In the genomic region with DNA sequence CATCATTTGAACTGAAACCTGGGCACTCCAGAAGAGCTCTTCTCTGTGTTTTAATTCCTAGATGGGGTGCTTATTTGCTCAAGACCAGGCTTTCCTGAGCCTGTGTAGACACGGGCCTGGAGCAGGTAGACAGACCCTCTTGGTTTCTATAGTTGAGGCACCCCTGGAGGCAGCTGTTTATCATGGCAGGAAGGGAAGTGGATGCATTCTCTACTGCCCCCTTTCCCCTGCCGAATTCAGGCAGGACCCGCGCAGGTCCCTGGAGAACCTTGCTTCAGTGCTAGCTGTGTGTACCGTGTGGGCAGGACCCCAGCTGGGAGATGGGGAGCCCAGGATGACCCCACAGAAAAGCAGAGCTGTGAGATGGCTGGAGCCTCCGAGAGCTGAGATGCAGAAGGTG, we compare ENCODE assay signal across 1 cellular context.
TF ChIP-seq lines count a peak whose summit lies in the region.

No MANE protein-coding gene starts in this region.

TF ChIP-seq in WTC11, 78 proteins besides CTCF, POLR2A, EP300 and RAD21 (continued from another document):
- TF ChIP-seq, protein P1, sequence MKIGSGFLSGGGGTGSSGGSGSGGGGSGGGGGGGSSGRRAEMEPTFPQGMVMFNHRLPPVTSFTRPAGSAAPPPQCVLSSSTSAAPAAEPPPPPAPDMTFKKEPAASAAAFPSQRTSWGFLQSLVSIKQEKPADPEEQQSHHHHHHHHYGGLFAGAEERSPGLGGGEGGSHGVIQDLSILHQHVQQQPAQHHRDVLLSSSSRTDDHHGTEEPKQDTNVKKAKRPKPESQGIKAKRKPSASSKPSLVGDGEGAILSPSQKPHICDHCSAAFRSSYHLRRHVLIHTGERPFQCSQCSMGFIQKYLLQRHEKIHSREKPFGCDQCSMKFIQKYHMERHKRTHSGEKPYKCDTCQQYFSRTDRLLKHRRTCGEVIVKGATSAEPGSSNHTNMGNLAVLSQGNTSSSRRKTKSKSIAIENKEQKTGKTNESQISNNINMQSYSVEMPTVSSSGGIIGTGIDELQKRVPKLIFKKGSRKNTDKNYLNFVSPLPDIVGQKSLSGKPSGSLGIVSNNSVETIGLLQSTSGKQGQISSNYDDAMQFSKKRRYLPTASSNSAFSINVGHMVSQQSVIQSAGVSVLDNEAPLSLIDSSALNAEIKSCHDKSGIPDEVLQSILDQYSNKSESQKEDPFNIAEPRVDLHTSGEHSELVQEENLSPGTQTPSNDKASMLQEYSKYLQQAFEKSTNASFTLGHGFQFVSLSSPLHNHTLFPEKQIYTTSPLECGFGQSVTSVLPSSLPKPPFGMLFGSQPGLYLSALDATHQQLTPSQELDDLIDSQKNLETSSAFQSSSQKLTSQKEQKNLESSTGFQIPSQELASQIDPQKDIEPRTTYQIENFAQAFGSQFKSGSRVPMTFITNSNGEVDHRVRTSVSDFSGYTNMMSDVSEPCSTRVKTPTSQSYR (CRISPR knock-in tag; IDR thresholded peaks at IDR 0.05): no peak
- TF ChIP-seq FOXK1 (CRISPR knock-in tag; IDR thresholded peaks at IDR 0.05) (no peak), NFYB (CRISPR knock-in tag; conservative IDR thresholded peaks at IDR 0.05; ENCODE audit: low read depth) (no peak)
- TF ChIP-seq, protein P2, sequence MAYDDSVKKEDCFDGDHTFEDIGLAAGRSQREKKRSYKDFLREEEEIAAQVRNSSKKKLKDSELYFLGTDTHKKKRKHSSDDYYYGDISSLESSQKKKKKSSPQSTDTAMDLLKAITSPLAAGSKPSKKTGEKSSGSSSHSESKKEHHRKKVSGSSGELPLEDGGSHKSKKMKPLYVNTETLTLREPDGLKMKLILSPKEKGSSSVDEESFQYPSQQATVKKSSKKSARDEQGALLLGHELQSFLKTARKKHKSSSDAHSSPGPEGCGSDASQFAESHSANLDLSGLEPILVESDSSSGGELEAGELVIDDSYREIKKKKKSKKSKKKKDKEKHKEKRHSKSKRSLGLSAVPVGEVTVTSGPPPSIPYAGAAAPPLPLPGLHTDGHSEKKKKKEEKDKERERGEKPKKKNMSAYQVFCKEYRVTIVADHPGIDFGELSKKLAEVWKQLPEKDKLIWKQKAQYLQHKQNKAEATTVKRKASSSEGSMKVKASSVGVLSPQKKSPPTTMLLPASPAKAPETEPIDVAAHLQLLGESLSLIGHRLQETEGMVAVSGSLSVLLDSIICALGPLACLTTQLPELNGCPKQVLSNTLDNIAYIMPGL (CRISPR knock-in tag; IDR thresholded peaks at IDR 0.05): no peak
- TF ChIP-seq, protein P3, sequence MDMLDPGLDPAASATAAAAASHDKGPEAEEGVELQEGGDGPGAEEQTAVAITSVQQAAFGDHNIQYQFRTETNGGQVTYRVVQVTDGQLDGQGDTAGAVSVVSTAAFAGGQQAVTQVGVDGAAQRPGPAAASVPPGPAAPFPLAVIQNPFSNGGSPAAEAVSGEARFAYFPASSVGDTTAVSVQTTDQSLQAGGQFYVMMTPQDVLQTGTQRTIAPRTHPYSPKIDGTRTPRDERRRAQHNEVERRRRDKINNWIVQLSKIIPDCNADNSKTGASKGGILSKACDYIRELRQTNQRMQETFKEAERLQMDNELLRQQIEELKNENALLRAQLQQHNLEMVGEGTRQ (CRISPR knock-in tag; IDR thresholded peaks at IDR 0.05): no peak
- TF ChIP-seq, protein P4, sequence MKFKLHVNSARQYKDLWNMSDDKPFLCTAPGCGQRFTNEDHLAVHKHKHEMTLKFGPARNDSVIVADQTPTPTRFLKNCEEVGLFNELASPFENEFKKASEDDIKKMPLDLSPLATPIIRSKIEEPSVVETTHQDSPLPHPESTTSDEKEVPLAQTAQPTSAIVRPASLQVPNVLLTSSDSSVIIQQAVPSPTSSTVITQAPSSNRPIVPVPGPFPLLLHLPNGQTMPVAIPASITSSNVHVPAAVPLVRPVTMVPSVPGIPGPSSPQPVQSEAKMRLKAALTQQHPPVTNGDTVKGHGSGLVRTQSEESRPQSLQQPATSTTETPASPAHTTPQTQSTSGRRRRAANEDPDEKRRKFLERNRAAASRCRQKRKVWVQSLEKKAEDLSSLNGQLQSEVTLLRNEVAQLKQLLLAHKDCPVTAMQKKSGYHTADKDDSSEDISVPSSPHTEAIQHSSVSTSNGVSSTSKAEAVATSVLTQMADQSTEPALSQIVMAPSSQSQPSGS (CRISPR knock-in tag; IDR thresholded peaks at IDR 0.05; ENCODE audit: borderline replicate concordance, low read depth): no peak
TF ChIP-seq in WTC11: peak in this region for 0.
